Comparison of ENCODE assay signal across 8 cellular contexts in genomic region chr3:179651687-179652466, GRCh38. TPM values are rescaled to one million over a fixed set of nuclear protein-coding genes. Genes with fewer than 3 reads are reported as not detected.
A peak's percentile ranks its signal among the peaks of the same experiment; 100 is the strongest.
DNase-seq lines count a peak whose midpoint lies in the region; ATAC-seq, FAIRE-seq and TF ChIP-seq lines count a peak whose summit lies in the region.

No MANE protein-coding gene starts in this region.

- no peak for FAIRE-seq in small intestine (lab: Jason Lieb, UNC)

- H3K27ac ChIP-seq in KOPT-K1 (ENCODE audit: low read depth, low read length, poor library complexity, severe bottlenecking) (peak overlapping the region; percentile 81), small intestine (ENCODE audit: low read depth in 1 of 2, low read length in 1 of 2) (peak overlapping the region in 1 of 2 donors; percentile 98)

- H3K4me3 Mint-ChIP-seq in central memory CD8-positive, alpha-beta T cell = peak overlapping the region; percentile 95
- peak overlapping the region; percentile 60 to 98 (median 84) for H3K4me3 Mint-ChIP-seq in naive thymus-derived CD8-positive, alpha-beta T cell

- H3K4me1 Mint-ChIP-seq in central memory CD8-positive, alpha-beta T cell = peaks cover 27% of the 10 kb centered on the region
- peaks cover 23 to 42% (median 33%) of the 10 kb centered on the region in 4 donors for H3K4me1 Mint-ChIP-seq in naive thymus-derived CD8-positive, alpha-beta T cell

- no peaks in the 10 kb centered on the region; the same call in 1 of the 2 replicates for H3K36me3 ChIP-seq in BE2C
- 0 out of 2 replicates have a peak, but pooled peaks cover 9% of the 10 kb centered on the region for H3K36me3 ChIP-seq in KOPT-K1 (ENCODE audit: insufficient read depth, low read length)
- no peaks in the 10 kb centered on the region for H3K36me3 ChIP-seq in small intestine (ENCODE audit: control insufficient read depth in 2 of 2, insufficient read depth in 2 of 2, low read length in 2 of 2)

- DNase-seq in BE2C (no peak), DMS53 (lab: John Stamatoyannopoulos, UW) (no peak), small intestine (no peak), islet precursor cell (no peak)
- DNase-seq in central memory CD8-positive, alpha-beta T cell (ENCODE audit: low spot score in 2 of 2) = no peak
- no peak for DNase-seq in naive thymus-derived CD8-positive, alpha-beta T cell

- H3K4me1 ChIP-seq in BE2C = peaks cover 5% of the 10 kb centered on the region
- peaks cover 0 to 2% of the 10 kb centered on the region in 2 donors for H3K4me1 ChIP-seq in small intestine (ENCODE audit: control insufficient read depth in 2 of 2, insufficient read depth in 1 of 2, low read depth in 1 of 2, low read length in 1 of 2)

- H3K27me3 Mint-ChIP-seq in central memory CD8-positive, alpha-beta T cell = no peaks in the 10 kb centered on the region
- no peaks in the 10 kb centered on the region for H3K27me3 Mint-ChIP-seq in naive thymus-derived CD8-positive, alpha-beta T cell

- POLR2A ChIA-PET in naive thymus-derived CD8-positive, alpha-beta T cell (lab: Charles Lee) = interaction anchor here (0.7 to 2.6 kb wide), 3 partner anchors 47 to 504 kb away, joined by 3 to 9 read pairs (median 5); partner anchors contain the start of genes MRPL47, NDUFB5 and PIK3CA

- peak overlapping the region; percentile 99 for H3K4me3 ChIP-seq in BE2C (ENCODE audit: low read depth, low read length)
- peak overlapping the region in 1 of 2 donors; percentile 77 for H3K4me3 ChIP-seq in small intestine (ENCODE audit: low read depth in 1 of 2, low read length in 2 of 2)

- TF ChIP-seq CTCF in BE2C (IDR thresholded peaks at IDR 0.05; ENCODE audit: low read depth, low read length) = no peak

- H3K27ac Mint-ChIP-seq in central memory CD8-positive, alpha-beta T cell (ENCODE audit: low read depth) = no peak overlapping the region
- peak overlapping the region in 8 of 10 donors; percentile 20 to 89 (median 78) for H3K27ac Mint-ChIP-seq in naive thymus-derived CD8-positive, alpha-beta T cell

- WGBS in small intestine, 3 donors = 41 to 48% (median 45%) methylated on average over 11 of the region's 11 CpGs

- ATAC-seq in central memory CD8-positive, alpha-beta T cell (replicated peaks; ENCODE audit: extremely low read depth, poor library complexity, severe bottlenecking) = no peak
- ATAC-seq in naive thymus-derived CD8-positive, alpha-beta T cell = no peak
- no peak for ATAC-seq in GM21528 (IDR thresholded peaks at IDR 0.05; ENCODE audit: low FRiP score, unreplicated experiment)

- no peaks in the 10 kb centered on the region for H3K9me3 Mint-ChIP-seq in central memory CD8-positive, alpha-beta T cell
- no peaks in the 10 kb centered on the region for H3K9me3 Mint-ChIP-seq in naive thymus-derived CD8-positive, alpha-beta T cell

- H3K9me3 ChIP-seq in BE2C (no peaks in the 10 kb centered on the region), KOPT-K1 (ENCODE audit: insufficient read depth, low read length, poor library complexity, severe bottlenecking) (no peaks in the 10 kb centered on the region), small intestine (ENCODE audit: control insufficient read depth, low read depth) (no peaks in the 10 kb centered on the region)

- peaks cover 6% of the 10 kb centered on the region for H3K36me3 Mint-ChIP-seq in central memory CD8-positive, alpha-beta T cell (ENCODE audit: insufficient read depth)
- H3K36me3 Mint-ChIP-seq in naive thymus-derived CD8-positive, alpha-beta T cell = peaks cover 0 to 4% (median 0%) of the 10 kb centered on the region in 3 donors

- no peaks in the 10 kb centered on the region for H3K27me3 ChIP-seq in BE2C
- H3K27me3 ChIP-seq in small intestine (ENCODE audit: control insufficient read depth in 2 of 2, insufficient read depth in 2 of 2, low read length in 2 of 2) = no peaks in the 10 kb centered on the region

RNA-seq across cellular contexts. Expression of gene USP13, which starts 1.0 kb away (rescaled TPM):
- polyA plus RNA-seq in BE2C (2012; ENCODE audit: insufficient read depth, insufficient read length, low read depth) = 7.5 TPM
- total RNA-seq in naive thymus-derived CD8-positive, alpha-beta T cell = 1 to 10 TPM; 6.9 to 10.0 TPM
- polyA plus RNA-seq in naive thymus-derived CD8-positive, alpha-beta T cell = 10 to 100 TPM in 1 of 3 donors, 1 to 10 TPM in 2; 3.7 to 12.0 (median 9.1) TPM
- polyA plus RNA-seq in small intestine = 1 to 10 TPM in 1 of 3 donors, under 1 TPM in 2; 0.22 to 2.9 (median 0.81) TPM

RNA-seq across cellular contexts. Expression of gene NDUFB5, which starts 47.3 kb away (rescaled TPM):
- polyA plus RNA-seq in BE2C (2012; ENCODE audit: insufficient read depth, insufficient read length, low read depth) = 174 TPM
- total RNA-seq in naive thymus-derived CD8-positive, alpha-beta T cell = 10 to 100 TPM; 55.6 to 62.5 TPM
- 10 to 100 TPM; 63.7 to 94.5 (median 76.3) TPM for polyA plus RNA-seq in naive thymus-derived CD8-positive, alpha-beta T cell
- polyA plus RNA-seq in small intestine = 100 to 1,000 TPM; 124 to 184 (median 168) TPM

RNA-seq across cellular contexts. Expression of gene MRPL47, which starts 47.4 kb away (rescaled TPM):
- polyA plus RNA-seq in BE2C (2012; ENCODE audit: insufficient read depth, insufficient read length, low read depth) = 49.1 TPM
- total RNA-seq in naive thymus-derived CD8-positive, alpha-beta T cell = 10 to 100 TPM; 23.6 to 24.1 TPM
- 10 to 100 TPM; 47.1 to 51.4 (median 48.8) TPM for polyA plus RNA-seq in naive thymus-derived CD8-positive, alpha-beta T cell
- polyA plus RNA-seq in small intestine = 10 to 100 TPM; 48.4 to 56.0 (median 51.9) TPM
